ENCODE assay signal across 2 cellular contexts in genomic region chr13:80979035-80979641, GRCh38.
TF ChIP-seq lines count a peak whose summit lies in the region.

No MANE protein-coding gene starts in this region.

TF ChIP-seq in A549, 52 proteins besides CTCF, POLR2A, EP300 and RAD21 (continued from another document):
- peak; percentile 29; the same call in 1 of the 2 replicates for TF ChIP-seq MAX (IDR thresholded peaks at IDR 0.05)

TF ChIP-seq in H1, 55 proteins besides CTCF, POLR2A, EP300 and RAD21 (continued from another document):
- peak; percentile 28 for TF ChIP-seq CHD7 (IDR thresholded peaks at IDR 0.05; ENCODE audit: insufficient replicate concordance, low read length)
- TF ChIP-seq SRF (IDR thresholded peaks at IDR 0.05; ENCODE audit: low read depth, low read length) = no peak
- TF ChIP-seq KDM1A (IDR thresholded peaks at IDR 0.05; ENCODE audit: borderline replicate concordance, low read length) = no peak
- no peak for TF ChIP-seq POLR2AphosphoS5 (IDR thresholded peaks at IDR 0.05; ENCODE audit: low read depth, low read length)
- TF ChIP-seq KDM4A (IDR thresholded peaks at IDR 0.05; ENCODE audit: low read depth, low read length, severe bottlenecking) = no peak
- no peak for TF ChIP-seq RXRA (IDR thresholded peaks at IDR 0.05; ENCODE audit: insufficient read depth, low read depth, low read length)
- no peak for TF ChIP-seq TBP (IDR thresholded peaks at IDR 0.05; ENCODE audit: low read depth, low read length)
- TF ChIP-seq NANOG (IDR thresholded peaks at IDR 0.05; ENCODE audit: insufficient read depth, low read depth, low read length, poor library complexity, severe bottlenecking) = no peak
- TF ChIP-seq CBX5 (IDR thresholded peaks at IDR 0.05; ENCODE audit: low read depth, low read length) = no peak
- no peak for TF ChIP-seq ASH2L (IDR thresholded peaks at IDR 0.05; ENCODE audit: low read length)
- TF ChIP-seq CHD1 (IDR thresholded peaks at IDR 0.05; ENCODE audit: low read depth, low read length) = no peak
- TF ChIP-seq HDAC2 (IDR thresholded peaks at IDR 0.05; ENCODE audit: borderline replicate concordance in 1 of 2, low read depth in 2 of 2, low read length in 2 of 2) = no peak
- no peak for TF ChIP-seq TAF1 (IDR thresholded peaks at IDR 0.05; ENCODE audit: low read depth, low read length)
- peak; percentile 73 for TF ChIP-seq MAX (IDR thresholded peaks at IDR 0.05)
- TF ChIP-seq HDAC6 (IDR thresholded peaks at IDR 0.05; ENCODE audit: low read depth, low read length) = no peak
- no peak for TF ChIP-seq SP2 (IDR thresholded peaks at IDR 0.05; ENCODE audit: low read length)
